8 cellular contexts compared by ENCODE assay signal in genomic region chr1:152188673-152189591, GRCh38. TPM values are rescaled to one million over a fixed set of nuclear protein-coding genes. Genes with fewer than 3 reads are reported as not detected.
DNase-seq lines count a peak whose midpoint lies in the region; ATAC-seq and TF ChIP-seq lines count a peak whose summit lies in the region.

No MANE protein-coding gene starts in this region.

- peak; percentile 87 for ATAC-seq in upper lobe of right lung
- ATAC-seq in HG03025 (IDR thresholded peaks at IDR 0.05; ENCODE audit: low FRiP score, unreplicated experiment), result no peak

- H3K27ac ChIP-seq in SK-N-MC (no peak overlapping the region), upper lobe of right lung (peak overlapping the region; percentile 14)

- no peaks in the 10 kb centered on the region for H3K9me3 Mint-ChIP-seq in Calu3 (ENCODE audit: low read depth, unreplicated experiment)

- CTCF ChIA-PET in Calu3 (lab: Charles Lee), result interaction anchor here (0.7 to 4.1 kb wide), 9 partner anchors 9 to 271 kb away, joined by 3 to 47 read pairs (median 3); no protein-coding TSS in a partner anchor

- peak overlapping the region; percentile 71 for H3K4me3 Mint-ChIP-seq in Calu3 (ENCODE audit: low read depth, unreplicated experiment)

- H3K4me3 ChIP-seq in SK-N-MC (0 out of 2 replicates have a peak overlapping the region, but pooled peaks have one; percentile 25), upper lobe of right lung (peak overlapping the region; percentile 57)

- H3K4me1 Mint-ChIP-seq in Calu3 (ENCODE audit: low read depth, unreplicated experiment), result peaks cover 27% of the 10 kb centered on the region

- BruUV-seq in Calu3 (replicated peaks; lab: Mats Ljungman, UMichigan), result no TSS peak

- no peak overlapping the region for H3K9ac ChIP-seq in SK-N-MC (ENCODE audit: insufficient read length)

- H3K27ac Mint-ChIP-seq in Calu3 (ENCODE audit: unreplicated experiment), result no peak overlapping the region

- TF ChIP-seq CTCF in Calu3 (IDR thresholded peaks at IDR 0.05; ENCODE audit: unreplicated experiment) (peak; percentile 96), upper lobe of right lung (IDR thresholded peaks at IDR 0.05) (peak; percentile 86)

- peaks cover 61% of the 10 kb centered on the region for H3K27me3 Mint-ChIP-seq in Calu3 (ENCODE audit: unreplicated experiment)

- no peaks in the 10 kb centered on the region for H3K27me3 ChIP-seq in upper lobe of right lung

- DNase-seq in Calu3, result peak; percentile 87
- peak; percentile 44 for DNase-seq in HK-2 (ENCODE audit: unreplicated experiment)
- DNase-seq in SK-N-MC (ENCODE audit: low read depth, low spot score), result no peak
- peak; percentile 82 for DNase-seq in activated naive CD4-positive, alpha-beta T cell treated with Interleukin-2 at 50 U/mL for 16 hours
- peak; percentile 23 to 87 (median 64) for DNase-seq in head of caudate nucleus
- DNase-seq in pulmonary artery endothelial cell (ENCODE audit: low read depth, low spot score), result peak; percentile 55
- DNase-seq in upper lobe of right lung, result peak; percentile 90

- no peaks in the 10 kb centered on the region for H3K36me3 ChIP-seq in SK-N-MC (ENCODE audit: insufficient read depth, low read length)
- H3K36me3 ChIP-seq in upper lobe of right lung, result no peaks in the 10 kb centered on the region

- H3K9me3 ChIP-seq in SK-N-MC (ENCODE audit: low read depth, low read length) (no peaks in the 10 kb centered on the region), upper lobe of right lung (no peaks in the 10 kb centered on the region)

- no peaks in the 10 kb centered on the region for H3K4me1 ChIP-seq in upper lobe of right lung

- H3K36me3 Mint-ChIP-seq in Calu3 (ENCODE audit: insufficient read depth, unreplicated experiment), result peaks cover 8% of the 10 kb centered on the region

- intact Hi-C loops in Calu3 (cut with micrococcal nuclease; ENCODE audit: unreplicated experiment), result loop anchor here (1.0 to 5.0 kb wide), 3 partner anchors 158 to 269 kb away; no protein-coding TSS in a partner anchor
- intact Hi-C loops in head of caudate nucleus (cut with DNase I), result loop anchor here (2.0 kb wide), 1 partner anchor 270 kb away; no protein-coding TSS in a partner anchor
- intact Hi-C loops in upper lobe of right lung (cut with DNase I), result loop anchor here (10.0 kb wide), 2 partner anchors 134 to 266 kb away; no protein-coding TSS in a partner anchor

RNA-seq across cellular contexts. Expression of gene RPTN, which starts 29.9 kb away (rescaled TPM):
- not detected in 2 replicates for total RNA-seq in Calu3 (2022)
- not detected in 2 replicates for total RNA-seq in pulmonary artery endothelial cell
- not detected for total RNA-seq in upper lobe of right lung

RNA-seq across cellular contexts. Expression of gene HRNR, which starts 35.1 kb away (rescaled TPM):
- total RNA-seq in Calu3 (2022) (not detected in 2 replicates), pulmonary artery endothelial cell (not detected in 2 replicates), upper lobe of right lung (not detected)
